In genomic region chr22:44157916-44158618, GRCh38 we compare ENCODE assay signal across 25 cellular contexts.
"Had no signal": no experiment of that assay in that cellular context is flagged by ENCODE, and none has a peak within 500 bp of the region (broad histone marks: within the 10 kb centered on the region; RNA-seq: fewer than 3 reads in every experiment).

No MANE protein-coding gene starts in this region.

- H3K4me3 ChIP-seq: ascending aorta, body of pancreas, SK-N-MC had no signal

- H3K9me3 ChIP-seq: ascending aorta, body of pancreas had no signal

- H3K36me3 ChIP-seq: WERI-Rb-1 had no signal

- DNase-seq: activated CD4-positive, alpha-beta T cell treated with anti-CD3 and anti-CD28 coated beads for 4 hours; activated CD8-positive, alpha-beta memory T cell treated with anti-CD3 and anti-CD28 coated beads, Interleukin-2, amount 50 U/mL, for 48 hours; activated CD8-positive, alpha-beta T cell treated with anti-CD3 and anti-CD28 coated beads, Interleukin-2, amount 10 ng/mL, durations not matched to agents 7 days and 5 days; activated naive CD4-positive, alpha-beta T cell; activated T-cell treated with anti-CD3 and anti-CD28 coated beads, Interleukin-2, amount 50 U/mL, for 1 hour; body of pancreas; Kasumi-1; NCI-H1105 treated with DMSO at 0.1 percent for 48 hours; NCI-H1436 treated with DMSO at 0.1 percent for 48 hours; NCI-H187 treated with DMSO at 0.1 percent for 48 hours; NCI-H2171 treated with DMSO at 0.1 percent for 48 hours; NCI-H345; NCI-H510A; NCI-H526 treated with DMSO at 0.1 percent for 48 hours; NK-92 treated with Interleukin-12 subunit alpha and Interleukin-12 subunit beta, amount 100 ng/mL, for 24 hours; OCI-M1; RPMI8226; T-cell; T-helper 2 cell; WERI-Rb-1 had no signal

- H3K27me3 ChIP-seq: ascending aorta, body of pancreas had no signal

- ATAC-seq: activated CD4-positive, CD25-positive, alpha-beta regulatory T cell treated with anti-CD3 and anti-CD28 coated beads, Interleukin-2, amount 50 U/mL, for 24 hours; activated CD8-positive, alpha-beta T cell treated with anti-CD3 and anti-CD28 coated beads, Interleukin-2, amount 10 ng/mL, durations not matched to agents 7 days and 5 days; body of pancreas; Panc1; Right ventricle myocardium inferior; T-cell had no signal

- H3K4me1 ChIP-seq: ascending aorta, body of pancreas had no signal

- H3K27ac ChIP-seq: ascending aorta, body of pancreas, SK-N-MC, WERI-Rb-1 had no signal
